28 cellular contexts compared by ENCODE assay signal in genomic region chr12:100970894-100971293, GRCh38.
"Had no signal": no experiment of that assay in that cellular context is flagged by ENCODE, and none has a peak within 500 bp of the region (broad histone marks: within the 10 kb centered on the region; RNA-seq: fewer than 3 reads in every experiment).

No MANE protein-coding gene starts in this region.

- H3K27me3 ChIP-seq: brain microvascular endothelial cell, dorsolateral prefrontal cortex, esophagus muscularis mucosa, foreskin keratinocyte, gastroesophageal sphincter, heart right ventricle had no signal

- H3K4me1 ChIP-seq: foreskin keratinocyte, gastroesophageal sphincter, heart right ventricle had no signal

- DNase-seq: activated B cell treated with CpG ODN at 0.5 μM for 24 hours; activated CD4-positive, alpha-beta T cell treated with anti-CD3 and anti-CD28 coated beads for 48 hours; activated CD4-positive, alpha-beta T cell treated with anti-CD3 and anti-CD28 coated beads, Interleukin-2, amount 50 U/mL, for 1 hour; activated CD4-positive, alpha-beta T cell treated with anti-CD3 and anti-CD28 coated beads, Interleukin-2, amount 50 U/mL, for 48 hours; activated CD8-positive, alpha-beta memory T cell treated with anti-CD3 and anti-CD28 coated beads for 24 hours; activated CD8-positive, alpha-beta T cell treated with anti-CD3 and anti-CD28 coated beads for 36 hours; activated effector memory CD4-positive, alpha-beta T cell treated with Interleukin-2 at 50 U/mL for 16 hours; activated gamma-delta T cell treated with Interleukin-2 at 50 U/mL for 16 hours; activated naive CD4-positive, alpha-beta T cell treated with anti-CD3 and anti-CD28 coated beads, Interleukin-2, amount 50 U/mL, for 16 hours; activated naive CD4-positive, alpha-beta T cell treated with Interleukin-2 at 50 U/mL for 16 hours; activated T-cell treated with anti-CD3 and anti-CD28 coated beads, Interleukin-2, amount 50 U/mL, for 4 hours; amniotic stem cell; anterior cingulate cortex; brain microvascular endothelial cell; dorsolateral prefrontal cortex; effector memory CD4-positive, alpha-beta T cell; erythroblast; foreskin keratinocyte; heart right ventricle; T-helper 2 cell had no signal

- H3K36me3 ChIP-seq: brain microvascular endothelial cell, esophagus muscularis mucosa, gastroesophageal sphincter, heart right ventricle had no signal

- H3K36me3 Mint-ChIP-seq: activated naive CD8-positive, alpha-beta T cell had no signal

- H3K4me3 ChIP-seq: coronary artery, dorsolateral prefrontal cortex, esophagus muscularis mucosa, gastroesophageal sphincter, heart right ventricle had no signal

- H3K4me1 Mint-ChIP-seq: activated B cell treated with CpG ODN at 0.5 μM for 24 hours; activated T-helper 17 cell treated with anti-CD3 and anti-CD28 coated beads, Interleukin-2, amount 50 U/mL, for 72 hours; central memory CD8-positive, alpha-beta T cell had no signal

- ATAC-seq: activated CD4-positive, CD25-positive, alpha-beta regulatory T cell treated with anti-CD3 and anti-CD28 coated beads, Interleukin-2, amount 50 U/mL, for 24 hours; activated CD8-positive, alpha-beta T cell treated with anti-CD3 and anti-CD28 coated beads for 36 hours; activated T-cell treated with anti-CD3 and anti-CD28 coated beads, Interleukin-2, amount 50 U/mL, for 4 hours; activated T-helper 17 cell treated with anti-CD3 and anti-CD28 coated beads, Interleukin-2, amount 50 U/mL, for 72 hours; foreskin keratinocyte; gastroesophageal sphincter; heart right ventricle had no signal

- H3K27me3 Mint-ChIP-seq: activated B cell treated with CpG ODN at 0.5 μM for 24 hours; activated CD8-positive, alpha-beta T cell treated with anti-CD3 and anti-CD28 coated beads for 36 hours; activated naive CD8-positive, alpha-beta T cell; activated T-helper 17 cell treated with anti-CD3 and anti-CD28 coated beads, Interleukin-2, amount 50 U/mL, for 72 hours; central memory CD8-positive, alpha-beta T cell; dendritic cell treated with granulocyte-macrophage colony-stimulating factor and Interleukin-4, amounts not matched to agents 40 ng/mL and 50 ng/mL, for 4 days had no signal

- H3K9me3 ChIP-seq: esophagus muscularis mucosa, gastroesophageal sphincter, heart right ventricle had no signal

- H3K9me3 Mint-ChIP-seq: activated B cell treated with CpG ODN at 0.5 μM for 24 hours; activated CD8-positive, alpha-beta T cell treated with anti-CD3 and anti-CD28 coated beads for 36 hours; activated T-cell treated with anti-CD3 and anti-CD28 coated beads, Interleukin-2, amount 50 U/mL, for 4 hours; activated T-helper 17 cell treated with anti-CD3 and anti-CD28 coated beads, Interleukin-2, amount 50 U/mL, for 72 hours; central memory CD8-positive, alpha-beta T cell; dendritic cell treated with granulocyte-macrophage colony-stimulating factor and Interleukin-4, amounts not matched to agents 40 ng/mL and 50 ng/mL, for 4 days had no signal

- H3K4me3 Mint-ChIP-seq: activated B cell treated with CpG ODN at 0.5 μM for 24 hours; activated CD8-positive, alpha-beta T cell treated with anti-CD3 and anti-CD28 coated beads for 36 hours; activated naive CD8-positive, alpha-beta T cell; activated T-cell treated with anti-CD3 and anti-CD28 coated beads, Interleukin-2, amount 50 U/mL, for 4 hours; activated T-helper 17 cell treated with anti-CD3 and anti-CD28 coated beads, Interleukin-2, amount 50 U/mL, for 72 hours; central memory CD8-positive, alpha-beta T cell; dendritic cell treated with granulocyte-macrophage colony-stimulating factor and Interleukin-4, amounts not matched to agents 40 ng/mL and 50 ng/mL, for 4 days had no signal

- H3K27ac Mint-ChIP-seq: activated B cell treated with CpG ODN at 0.5 μM for 24 hours; activated CD8-positive, alpha-beta T cell treated with anti-CD3 and anti-CD28 coated beads for 36 hours; activated naive CD8-positive, alpha-beta T cell; activated T-helper 17 cell treated with anti-CD3 and anti-CD28 coated beads, Interleukin-2, amount 50 U/mL, for 72 hours; dendritic cell treated with granulocyte-macrophage colony-stimulating factor and Interleukin-4, amounts not matched to agents 40 ng/mL and 50 ng/mL, for 4 days had no signal

- H3K27ac ChIP-seq: brain microvascular endothelial cell, coronary artery, dorsolateral prefrontal cortex, esophagus muscularis mucosa, foreskin keratinocyte, gastroesophageal sphincter, heart right ventricle had no signal
